ENCODE assay signal across 26 cellular contexts in the genomic region with DNA sequence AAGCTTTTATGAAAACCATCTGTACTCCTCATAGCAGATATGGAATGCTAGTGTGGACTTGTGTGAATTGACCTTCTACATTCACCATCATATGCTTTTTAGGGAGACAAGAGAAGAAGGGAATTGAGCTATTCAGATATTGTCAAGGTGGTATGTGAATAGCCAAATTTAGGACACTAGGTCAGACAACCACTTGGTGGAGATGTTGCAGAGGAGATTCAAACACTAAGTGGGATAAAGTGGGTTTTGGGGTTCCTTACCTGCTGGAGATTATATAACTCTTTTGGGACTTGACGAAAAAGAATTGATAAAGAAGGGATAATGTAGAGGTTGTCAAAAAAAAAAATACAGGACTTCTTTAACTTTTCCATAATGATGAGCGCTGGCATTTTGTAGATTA.
"Had no signal": no experiment of that assay in that cellular context is flagged by ENCODE, and none has a peak within 500 bp of the region (broad histone marks: within the 10 kb centered on the region; RNA-seq: fewer than 3 reads in every experiment).

No MANE protein-coding gene starts in this region.

- ATAC-seq: activated CD4-positive, alpha-beta T cell treated with anti-CD3 and anti-CD28 coated beads for 36 hours; activated T-cell treated with anti-CD3 and anti-CD28 coated beads, Interleukin-2, amount 50 U/mL, for 4 hours; gastrocnemius medialis; left ventricle myocardium superior; natural killer cell; WTC11 had no signal

- H3K36me3 Mint-ChIP-seq: activated naive CD8-positive, alpha-beta T cell; natural killer cell; WTC11 had no signal

- H3K9me3 Mint-ChIP-seq: activated T-cell treated with anti-CD3 and anti-CD28 coated beads, Interleukin-2, amount 50 U/mL, for 4 hours; activated T-helper 2 cell treated with anti-CD3 and anti-CD28 coated beads, Interferon-gamma antibody, Interleukin-2, Interleukin-4, amounts not matched to agents 10 μg/mL and 5 μg/mL and 100 μg/mL, durations not matched to agents 14 hours and 24 hours and 36 hours; natural killer cell had no signal

- H3K9me3 ChIP-seq: adrenal gland, ascending aorta, esophagus muscularis mucosa, gastrocnemius medialis, spleen, testis, upper lobe of left lung had no signal

- H3K27ac Mint-ChIP-seq: activated CD4-positive, alpha-beta T cell treated with anti-CD3 and anti-CD28 coated beads for 36 hours; activated naive CD8-positive, alpha-beta T cell; activated T-helper 2 cell treated with anti-CD3 and anti-CD28 coated beads, Interferon-gamma antibody, Interleukin-2, Interleukin-4, amounts not matched to agents 10 μg/mL and 5 μg/mL and 100 μg/mL, durations not matched to agents 14 hours and 24 hours and 36 hours; natural killer cell; progenitor cell of endocrine pancreas; WTC11 had no signal

- H3K27ac ChIP-seq: adrenal gland, ascending aorta, brain microvascular endothelial cell, esophagus muscularis mucosa, gastrocnemius medialis, spleen, testis, upper lobe of left lung had no signal

- H3K4me1 Mint-ChIP-seq: activated CD4-positive, alpha-beta T cell treated with anti-CD3 and anti-CD28 coated beads for 36 hours; natural killer cell; WTC11 had no signal

- H3K27me3 ChIP-seq: adrenal gland, ascending aorta, brain microvascular endothelial cell, esophagus muscularis mucosa, gastrocnemius medialis, spleen, testis, upper lobe of left lung had no signal

- DNase-seq: activated CD4-positive, alpha-beta T cell treated with anti-CD3 and anti-CD28 coated beads for 36 hours; activated CD4-positive, alpha-beta T cell treated with anti-CD3 and anti-CD28 coated beads, Interleukin-2, amount 50 U/mL, for 48 hours; activated CD8-positive, alpha-beta memory T cell treated with anti-CD3 and anti-CD28 coated beads, Interleukin-2, amount 50 U/mL, for 48 hours; activated naive CD4-positive, alpha-beta T cell; activated T-cell treated with anti-CD3 and anti-CD28 coated beads, Interleukin-2, amount 50 U/mL, for 4 hours; adrenal gland; brain microvascular endothelial cell; central memory CD4-positive, alpha-beta T cell; effector memory CD4-positive, alpha-beta T cell; gastrocnemius medialis; head of caudate nucleus; left ventricle myocardium superior; midbrain; natural killer cell; retina; spleen; stimulated activated CD4-positive, alpha-beta T cell treated with anti-CD3 and anti-CD28 coated beads, Interleukin-4, amount 100 ng/mL, for 1 hour; stimulated activated naive CD4-positive, alpha-beta T cell; testis; upper lobe of left lung had no signal

- H3K4me3 ChIP-seq: adrenal gland, ascending aorta, esophagus muscularis mucosa, gastrocnemius medialis, spleen, testis, upper lobe of left lung had no signal

- H3K4me3 Mint-ChIP-seq: activated CD4-positive, alpha-beta T cell treated with anti-CD3 and anti-CD28 coated beads for 36 hours; activated naive CD8-positive, alpha-beta T cell; activated T-cell treated with anti-CD3 and anti-CD28 coated beads, Interleukin-2, amount 50 U/mL, for 4 hours; natural killer cell; WTC11 had no signal

- H3K36me3 ChIP-seq: adrenal gland, ascending aorta, brain microvascular endothelial cell, esophagus muscularis mucosa, gastrocnemius medialis, spleen, upper lobe of left lung had no signal

- H3K27me3 Mint-ChIP-seq: activated CD4-positive, alpha-beta T cell treated with anti-CD3 and anti-CD28 coated beads for 36 hours; activated naive CD8-positive, alpha-beta T cell; progenitor cell of endocrine pancreas had no signal

- H3K4me1 ChIP-seq: ascending aorta, spleen, testis, upper lobe of left lung had no signal
